Comparison of ENCODE assay signal across 18 cellular contexts in genomic region chr1:232274999-232275706, GRCh38.
DNase-seq lines count a peak whose midpoint lies in the region; ATAC-seq, FAIRE-seq and TF ChIP-seq lines count a peak whose summit lies in the region.
"Had no signal": no experiment of that assay in that cellular context is flagged by ENCODE, and none has a peak within 500 bp of the region (broad histone marks: within the 10 kb centered on the region; RNA-seq: fewer than 3 reads in every experiment).

No MANE protein-coding gene starts in this region.

- no peak overlapping the region for H3K4me3 Mint-ChIP-seq in activated T-helper 1 cell treated with anti-CD3 and anti-CD28 coated beads, Interleukin-12 subunit alpha, Interleukin-12 subunit beta, Interleukin-2, Interleukin-4 antibody, amounts not matched to agents 30 ng/mL and 10 ng/mL and 1 ng/mL, durations not matched to agents 14 hours and 24 hours and 36 hours
- H3K4me3 Mint-ChIP-seq: B cell; CD4-positive, CD25-positive, alpha-beta regulatory T cell; CD8-positive, alpha-beta memory T cell; IgD-negative memory B cell had no signal

- H3K27me3 ChIP-seq in Peyer's patch (no peaks in the 10 kb centered on the region), hepatocyte (no peaks in the 10 kb centered on the region), small intestine (ENCODE audit: control insufficient read depth in 2 of 2, insufficient read depth in 2 of 2, low read length in 2 of 2) (no peaks in the 10 kb centered on the region), heart right ventricle (no peaks in the 10 kb centered on the region)
- H3K27me3 ChIP-seq: BLaER1 treated with 17β-estradiol and CSF1 and Interleukin-3, amounts not matched to agents 10 nM and 100 nM had no signal

- DNase-seq in Peyer's patch (no peak), hepatocyte (ENCODE audit: low spot score) (no peak), mucosa of descending colon (no peak), small intestine (peak; percentile 64), CD1c-positive myeloid dendritic cell (ENCODE audit: extremely low spot score) (no peak), heart right ventricle (no peak)
- no peak for DNase-seq in activated T-helper 1 cell treated with anti-CD3 and anti-CD28 coated beads, Interleukin-12 subunit alpha, Interleukin-12 subunit beta, Interleukin-2, Interleukin-4 antibody, amounts not matched to agents 30 ng/mL and 10 ng/mL and 1 ng/mL, durations not matched to agents 14 hours and 24 hours and 36 hours (ENCODE audit: low spot score)
- DNase-seq: CD4-positive, CD25-positive, alpha-beta regulatory T cell; CD8-positive, alpha-beta memory T cell; COR-L47; GM23248; HCEC 1CT had no signal

- peak overlapping the region in 2 of 4 donors; percentile 32 to 52 for H3K4me3 ChIP-seq in Peyer's patch
- no peak overlapping the region for H3K4me3 ChIP-seq in hepatocyte
- H3K4me3 ChIP-seq in mucosa of descending colon = no peak overlapping the region
- no peak overlapping the region for H3K4me3 ChIP-seq in small intestine (ENCODE audit: low read depth in 1 of 2, low read length in 2 of 2)
- H3K4me3 ChIP-seq in heart right ventricle = no peak overlapping the region
- H3K4me3 ChIP-seq: BLaER1 treated with 17β-estradiol and CSF1 and Interleukin-3, amounts not matched to agents 10 nM and 100 nM; GM23248 had no signal

- no peak overlapping the region for H2AFZ ChIP-seq in hepatocyte
- H2AFZ ChIP-seq: GM23248 had no signal

- no peaks in the 10 kb centered on the region for H3K4me1 ChIP-seq in Peyer's patch
- H3K4me1 ChIP-seq in hepatocyte (ENCODE audit: insufficient read depth) = peaks cover 17% of the 10 kb centered on the region
- H3K4me1 ChIP-seq in mucosa of descending colon (ENCODE audit: low read depth) = no peaks in the 10 kb centered on the region
- peaks cover 0 to 2% of the 10 kb centered on the region in 2 donors for H3K4me1 ChIP-seq in small intestine (ENCODE audit: control insufficient read depth in 2 of 2, insufficient read depth in 1 of 2, low read depth in 1 of 2, low read length in 1 of 2)
- peaks cover 0 to 8% (median 0%) of the 10 kb centered on the region in 9 donors for H3K4me1 ChIP-seq in heart right ventricle

- TF ChIP-seq CTCF in Peyer's patch (IDR thresholded peaks at IDR 0.05) = no peak
- no peak for TF ChIP-seq CTCF in hepatocyte (IDR thresholded peaks at IDR 0.05; ENCODE audit: poor library complexity)
- TF ChIP-seq CTCF in mucosa of descending colon (IDR thresholded peaks at IDR 0.05) = no peak
- TF ChIP-seq CTCF in heart right ventricle (IDR thresholded peaks at IDR 0.05) = no peak

- 77% methylated on average over 11 of the region's 11 CpGs for WGBS in hepatocyte (ENCODE audit: low lambda C conversion rate, missing lambda C conversion rate)
- 17 to 59% (median 34%) methylated on average over 11 of the region's 11 CpGs for WGBS in small intestine, 3 donors
- WGBS in heart right ventricle, 2 donors = 89 to 90% methylated on average over 11 of the region's 11 CpGs

- no peaks in the 10 kb centered on the region for H3K36me3 Mint-ChIP-seq in activated T-helper 1 cell treated with anti-CD3 and anti-CD28 coated beads, Interleukin-12 subunit alpha, Interleukin-12 subunit beta, Interleukin-2, Interleukin-4 antibody, amounts not matched to agents 30 ng/mL and 10 ng/mL and 1 ng/mL, durations not matched to agents 14 hours and 24 hours and 36 hours (ENCODE audit: low read depth)
- H3K36me3 Mint-ChIP-seq: CD4-positive, CD25-positive, alpha-beta regulatory T cell; IgD-negative memory B cell had no signal

- peak; percentile 25 to 64 for TF ChIP-seq POLR2A in Peyer's patch (IDR thresholded peaks at IDR 0.05)

- no peak for FAIRE-seq in small intestine (lab: Jason Lieb, UNC)
- FAIRE-seq: G401.6, GM12891 had no signal

- H3K4me1 Mint-ChIP-seq in activated T-helper 1 cell treated with anti-CD3 and anti-CD28 coated beads, Interleukin-12 subunit alpha, Interleukin-12 subunit beta, Interleukin-2, Interleukin-4 antibody, amounts not matched to agents 30 ng/mL and 10 ng/mL and 1 ng/mL, durations not matched to agents 14 hours and 24 hours and 36 hours (ENCODE audit: low read depth) = no peaks in the 10 kb centered on the region
- H3K4me1 Mint-ChIP-seq: B cell; CD4-positive, CD25-positive, alpha-beta regulatory T cell; CD8-positive, alpha-beta memory T cell; IgD-negative memory B cell had no signal

- H3K79me2 ChIP-seq in hepatocyte = no peaks in the 10 kb centered on the region

- intact Hi-C loops in mucosa of descending colon (cut with DNase I, micrococcal nuclease) (no loop called here), heart right ventricle (cut with DNase I) (no loop called here)
- intact Hi-C loops in activated T-helper 1 cell treated with anti-CD3 and anti-CD28 coated beads, Interleukin-12 subunit alpha, Interleukin-12 subunit beta, Interleukin-2, Interleukin-4 antibody, amounts not matched to agents 30 ng/mL and 10 ng/mL and 1 ng/mL, durations not matched to agents 14 hours and 24 hours and 36 hours (cut with micrococcal nuclease) = no loop called here

- ATAC-seq in mucosa of descending colon (peak; percentile 72), heart right ventricle (no peak)

- peak overlapping the region; percentile 30 for H3K4me2 ChIP-seq in hepatocyte
- H3K4me2 ChIP-seq: BLaER1 treated with 17β-estradiol and CSF1 and Interleukin-3, amounts not matched to agents 10 nM and 100 nM had no signal

- no peaks in the 10 kb centered on the region for H3K9me3 Mint-ChIP-seq in activated T-helper 1 cell treated with anti-CD3 and anti-CD28 coated beads, Interleukin-12 subunit alpha, Interleukin-12 subunit beta, Interleukin-2, Interleukin-4 antibody, amounts not matched to agents 30 ng/mL and 10 ng/mL and 1 ng/mL, durations not matched to agents 14 hours and 24 hours and 36 hours
- H3K9me3 Mint-ChIP-seq: CD4-positive, CD25-positive, alpha-beta regulatory T cell; IgD-negative memory B cell had no signal

- no peaks in the 10 kb centered on the region for H3K9me2 ChIP-seq in hepatocyte (replicated peaks; ENCODE audit: insufficient read depth)

- H3K27ac ChIP-seq in Peyer's patch (peak overlapping the region in 3 of 4 donors; percentile 62 to 84 (median 77)), hepatocyte (peak overlapping the region; percentile 79), small intestine (ENCODE audit: low read depth in 1 of 2, low read length in 1 of 2) (peak overlapping the region in 1 of 2 donors; percentile 66), heart right ventricle (no peak overlapping the region)
- H3K27ac ChIP-seq: BLaER1 treated with 17β-estradiol and CSF1 and Interleukin-3, amounts not matched to agents 10 nM and 100 nM; GM23248; HL-60 had no signal

- peaks cover 7% of the 10 kb centered on the region for H3K27me3 Mint-ChIP-seq in activated T-helper 1 cell treated with anti-CD3 and anti-CD28 coated beads, Interleukin-12 subunit alpha, Interleukin-12 subunit beta, Interleukin-2, Interleukin-4 antibody, amounts not matched to agents 30 ng/mL and 10 ng/mL and 1 ng/mL, durations not matched to agents 14 hours and 24 hours and 36 hours (ENCODE audit: insufficient read depth)

- H3K9me3 ChIP-seq in Peyer's patch (no peaks in the 10 kb centered on the region), hepatocyte (ENCODE audit: low read depth) (no peaks in the 10 kb centered on the region), mucosa of descending colon (no peaks in the 10 kb centered on the region), small intestine (ENCODE audit: control insufficient read depth, low read depth) (no peaks in the 10 kb centered on the region), heart right ventricle (no peaks in the 10 kb centered on the region)
- H3K9me3 ChIP-seq: BLaER1 treated with 17β-estradiol and CSF1 and Interleukin-3, amounts not matched to agents 10 nM and 100 nM had no signal

- H4K20me1 ChIP-seq in hepatocyte (ENCODE audit: insufficient read depth, poor library complexity, severe bottlenecking) = no peaks in the 10 kb centered on the region
- H4K20me1 ChIP-seq: BLaER1 treated with 17β-estradiol and CSF1 and Interleukin-3, amounts not matched to agents 10 nM and 100 nM had no signal

- H3K27ac Mint-ChIP-seq in activated T-helper 1 cell treated with anti-CD3 and anti-CD28 coated beads, Interleukin-12 subunit alpha, Interleukin-12 subunit beta, Interleukin-2, Interleukin-4 antibody, amounts not matched to agents 30 ng/mL and 10 ng/mL and 1 ng/mL, durations not matched to agents 14 hours and 24 hours and 36 hours = no peak overlapping the region
- H3K27ac Mint-ChIP-seq: B cell; CD4-positive, CD25-positive, alpha-beta regulatory T cell; CD8-positive, alpha-beta memory T cell; IgD-negative memory B cell had no signal

- H3K36me3 ChIP-seq in Peyer's patch (no peaks in the 10 kb centered on the region), hepatocyte (replicated peaks; ENCODE audit: insufficient read depth, low read depth) (no peaks in the 10 kb centered on the region), mucosa of descending colon (ENCODE audit: low read depth) (no peaks in the 10 kb centered on the region), small intestine (ENCODE audit: control insufficient read depth in 2 of 2, insufficient read depth in 2 of 2, low read length in 2 of 2) (no peaks in the 10 kb centered on the region), heart right ventricle (no peaks in the 10 kb centered on the region)
- H3K36me3 ChIP-seq: BLaER1 treated with 17β-estradiol and CSF1 and Interleukin-3, amounts not matched to agents 10 nM and 100 nM had no signal

Comparison
In these comparisons a context has a peak if more than half of its experiments do, and no peak if none do; other contexts are left out.
1. H3K27ac ChIP-seq: peak in Peyer's patch (3 of 4) and hepatocyte (single experiment); none in heart right ventricle (0 of 10).